1 cellular context compared by ENCODE assay signal in genomic region chr9:76456202-76456926, GRCh38.
TF ChIP-seq lines count a peak whose summit lies in the region.

No MANE protein-coding gene starts in this region.

TF ChIP-seq in HepG2, 621 proteins besides CTCF, POLR2A, EP300 and RAD21 (continued from another document and continues in another):
- TF ChIP-seq E2F5 (CRISPR knock-in tag; conservative IDR thresholded peaks at IDR 0.05) = no peak
- no peak for TF ChIP-seq ZNF879 (CRISPR knock-in tag; IDR thresholded peaks at IDR 0.05)
- no peak for TF ChIP-seq RELA (CRISPR knock-in tag; IDR thresholded peaks at IDR 0.05)
- TF ChIP-seq SATB2 (CRISPR knock-in tag; IDR thresholded peaks at IDR 0.05) = no peak
- TF ChIP-seq ZNF547 (CRISPR knock-in tag; IDR thresholded peaks at IDR 0.05) = no peak
- no peak for TF ChIP-seq HBP1 (CRISPR knock-in tag; IDR thresholded peaks at IDR 0.05; ENCODE audit: low read depth)
- TF ChIP-seq TP53 (CRISPR knock-in tag; conservative IDR thresholded peaks at IDR 0.05) = no peak
- TF ChIP-seq EZH2 (conservative IDR thresholded peaks at IDR 0.05; ENCODE audit: low read depth, low read length) = no peak
- no peak for TF ChIP-seq ZNF142 (CRISPR knock-in tag; IDR thresholded peaks at IDR 0.05)
- no peak for TF ChIP-seq CSRNP1 (CRISPR knock-in tag; IDR thresholded peaks at IDR 0.05)
- TF ChIP-seq KDM1A (CRISPR knock-in tag; IDR thresholded peaks at IDR 0.05) = no peak
- peak; percentile 54; the same call in 1 of the 2 replicates for TF ChIP-seq SOX13 (IDR thresholded peaks at IDR 0.05)
- TF ChIP-seq SOX13 (CRISPR knock-in tag; conservative IDR thresholded peaks at IDR 0.05 in 1 of 2, IDR thresholded peaks at IDR 0.05 in 1 of 2) = peak in 1 of 2 experiments; percentile 80; a peak in 2 of 4 replicates
- TF ChIP-seq MTF1 (CRISPR knock-in tag; IDR thresholded peaks at IDR 0.05) = no peak
- TF ChIP-seq ZSCAN22 (CRISPR knock-in tag; IDR thresholded peaks at IDR 0.05) = no peak
- TF ChIP-seq CC2D1A (CRISPR knock-in tag; IDR thresholded peaks at IDR 0.05) = no peak
- TF ChIP-seq ZNF224 (CRISPR knock-in tag; IDR thresholded peaks at IDR 0.05) = no peak
- TF ChIP-seq ZNF7 (CRISPR knock-in tag; IDR thresholded peaks at IDR 0.05) = no peak
- no peak for TF ChIP-seq ZNF17 (CRISPR knock-in tag; IDR thresholded peaks at IDR 0.05)
- no peak for TF ChIP-seq THAP11 (CRISPR knock-in tag; IDR thresholded peaks at IDR 0.05)
- no peak for TF ChIP-seq ZKSCAN5 (CRISPR knock-in tag; IDR thresholded peaks at IDR 0.05)
- no peak for TF ChIP-seq RFX1 (IDR thresholded peaks at IDR 0.05)
- TF ChIP-seq MAF1 (CRISPR knock-in tag; IDR thresholded peaks at IDR 0.05; ENCODE audit: borderline replicate concordance) = no peak
- no peak for TF ChIP-seq ZNF761 (CRISPR knock-in tag; conservative IDR thresholded peaks at IDR 0.05)
- TF ChIP-seq, protein P1, sequence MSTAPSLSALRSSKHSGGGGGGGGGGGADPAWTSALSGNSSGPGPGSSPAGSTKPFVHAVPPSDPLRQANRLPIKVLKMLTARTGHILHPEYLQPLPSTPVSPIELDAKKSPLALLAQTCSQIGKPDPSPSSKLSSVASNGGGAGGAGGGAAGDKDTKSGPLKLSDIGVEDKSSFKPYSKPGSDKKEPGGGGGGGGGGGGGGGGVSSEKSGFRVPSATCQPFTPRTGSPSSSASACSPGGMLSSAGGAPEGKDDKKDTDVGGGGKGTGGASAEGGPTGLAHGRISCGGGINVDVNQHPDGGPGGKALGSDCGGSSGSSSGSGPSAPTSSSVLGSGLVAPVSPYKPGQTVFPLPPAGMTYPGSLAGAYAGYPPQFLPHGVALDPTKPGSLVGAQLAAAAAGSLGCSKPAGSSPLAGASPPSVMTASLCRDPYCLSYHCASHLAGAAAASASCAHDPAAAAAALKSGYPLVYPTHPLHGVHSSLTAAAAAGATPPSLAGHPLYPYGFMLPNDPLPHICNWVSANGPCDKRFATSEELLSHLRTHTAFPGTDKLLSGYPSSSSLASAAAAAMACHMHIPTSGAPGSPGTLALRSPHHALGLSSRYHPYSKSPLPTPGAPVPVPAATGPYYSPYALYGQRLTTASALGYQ (CRISPR knock-in tag; IDR thresholded peaks at IDR 0.05) = peak; percentile 84
- TF ChIP-seq STAT6 (CRISPR knock-in tag; IDR thresholded peaks at IDR 0.05; ENCODE audit: borderline replicate concordance) = 0 out of 2 replicates have a peak, but pooled peaks have one; percentile 33
- TF ChIP-seq, protein P2, sequence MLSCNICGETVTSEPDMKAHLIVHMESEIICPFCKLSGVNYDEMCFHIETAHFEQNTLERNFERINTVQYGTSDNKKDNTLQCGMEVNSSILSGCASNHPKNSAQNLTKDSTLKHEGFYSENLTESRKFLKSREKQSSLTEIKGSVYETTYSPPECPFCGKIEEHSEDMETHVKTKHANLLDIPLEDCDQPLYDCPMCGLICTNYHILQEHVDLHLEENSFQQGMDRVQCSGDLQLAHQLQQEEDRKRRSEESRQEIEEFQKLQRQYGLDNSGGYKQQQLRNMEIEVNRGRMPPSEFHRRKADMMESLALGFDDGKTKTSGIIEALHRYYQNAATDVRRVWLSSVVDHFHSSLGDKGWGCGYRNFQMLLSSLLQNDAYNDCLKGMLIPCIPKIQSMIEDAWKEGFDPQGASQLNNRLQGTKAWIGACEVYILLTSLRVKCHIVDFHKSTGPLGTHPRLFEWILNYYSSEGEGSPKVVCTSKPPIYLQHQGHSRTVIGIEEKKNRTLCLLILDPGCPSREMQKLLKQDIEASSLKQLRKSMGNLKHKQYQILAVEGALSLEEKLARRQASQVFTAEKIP (CRISPR knock-in tag; IDR thresholded peaks at IDR 0.05; ENCODE audit: borderline replicate concordance) = no peak
- no peak for TF ChIP-seq BRCA1 (CRISPR knock-in tag; IDR thresholded peaks at IDR 0.05)
- no peak for TF ChIP-seq ZFP36L2 (CRISPR knock-in tag; IDR thresholded peaks at IDR 0.05)
- TF ChIP-seq, protein P3, sequence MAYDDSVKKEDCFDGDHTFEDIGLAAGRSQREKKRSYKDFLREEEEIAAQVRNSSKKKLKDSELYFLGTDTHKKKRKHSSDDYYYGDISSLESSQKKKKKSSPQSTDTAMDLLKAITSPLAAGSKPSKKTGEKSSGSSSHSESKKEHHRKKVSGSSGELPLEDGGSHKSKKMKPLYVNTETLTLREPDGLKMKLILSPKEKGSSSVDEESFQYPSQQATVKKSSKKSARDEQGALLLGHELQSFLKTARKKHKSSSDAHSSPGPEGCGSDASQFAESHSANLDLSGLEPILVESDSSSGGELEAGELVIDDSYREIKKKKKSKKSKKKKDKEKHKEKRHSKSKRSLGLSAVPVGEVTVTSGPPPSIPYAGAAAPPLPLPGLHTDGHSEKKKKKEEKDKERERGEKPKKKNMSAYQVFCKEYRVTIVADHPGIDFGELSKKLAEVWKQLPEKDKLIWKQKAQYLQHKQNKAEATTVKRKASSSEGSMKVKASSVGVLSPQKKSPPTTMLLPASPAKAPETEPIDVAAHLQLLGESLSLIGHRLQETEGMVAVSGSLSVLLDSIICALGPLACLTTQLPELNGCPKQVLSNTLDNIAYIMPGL (CRISPR knock-in tag; IDR thresholded peaks at IDR 0.05; ENCODE audit: borderline replicate concordance in 1 of 2, low read depth in 1 of 2) = 0 out of 4 replicates have a peak, but pooled peaks of 1 of the 2 experiments have one; percentile 31
- TF ChIP-seq ZNF136 (CRISPR knock-in tag; IDR thresholded peaks at IDR 0.05; ENCODE audit: low read depth) = no peak
- TF ChIP-seq KLF16 (CRISPR knock-in tag; IDR thresholded peaks at IDR 0.05) = 0 out of 4 replicates have a peak, but pooled peaks of 1 of the 2 experiments have one; percentile 59
- no peak for TF ChIP-seq SNAPC5 (CRISPR knock-in tag; IDR thresholded peaks at IDR 0.05; ENCODE audit: borderline replicate concordance)
- TF ChIP-seq ZNF605 (CRISPR knock-in tag; IDR thresholded peaks at IDR 0.05) = no peak
- TF ChIP-seq SP5 (CRISPR knock-in tag; IDR thresholded peaks at IDR 0.05; ENCODE audit: borderline replicate concordance, low read depth) = peak; percentile 100
- TF ChIP-seq FOXK1 (CRISPR knock-in tag; IDR thresholded peaks at IDR 0.05; ENCODE audit: borderline replicate concordance, low read depth) = peak; percentile 67; the same call in 1 of the 2 replicates
- no peak for TF ChIP-seq TIGD3 (CRISPR knock-in tag; IDR thresholded peaks at IDR 0.05; ENCODE audit: borderline replicate concordance)
- TF ChIP-seq RORA (CRISPR knock-in tag; IDR thresholded peaks at IDR 0.05) = no peak
- TF ChIP-seq, protein P4, sequence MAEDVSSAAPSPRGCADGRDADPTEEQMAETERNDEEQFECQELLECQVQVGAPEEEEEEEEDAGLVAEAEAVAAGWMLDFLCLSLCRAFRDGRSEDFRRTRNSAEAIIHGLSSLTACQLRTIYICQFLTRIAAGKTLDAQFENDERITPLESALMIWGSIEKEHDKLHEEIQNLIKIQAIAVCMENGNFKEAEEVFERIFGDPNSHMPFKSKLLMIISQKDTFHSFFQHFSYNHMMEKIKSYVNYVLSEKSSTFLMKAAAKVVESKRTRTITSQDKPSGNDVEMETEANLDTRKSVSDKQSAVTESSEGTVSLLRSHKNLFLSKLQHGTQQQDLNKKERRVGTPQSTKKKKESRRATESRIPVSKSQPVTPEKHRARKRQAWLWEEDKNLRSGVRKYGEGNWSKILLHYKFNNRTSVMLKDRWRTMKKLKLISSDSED (CRISPR knock-in tag; IDR thresholded peaks at IDR 0.05) = no peak
- peak; percentile 84; the same call in 1 of the 2 replicates for TF ChIP-seq HMG20A (CRISPR knock-in tag; IDR thresholded peaks at IDR 0.05; ENCODE audit: borderline replicate concordance)
- no peak for TF ChIP-seq STAT5B (CRISPR knock-in tag; IDR thresholded peaks at IDR 0.05)
